In the genomic region with DNA sequence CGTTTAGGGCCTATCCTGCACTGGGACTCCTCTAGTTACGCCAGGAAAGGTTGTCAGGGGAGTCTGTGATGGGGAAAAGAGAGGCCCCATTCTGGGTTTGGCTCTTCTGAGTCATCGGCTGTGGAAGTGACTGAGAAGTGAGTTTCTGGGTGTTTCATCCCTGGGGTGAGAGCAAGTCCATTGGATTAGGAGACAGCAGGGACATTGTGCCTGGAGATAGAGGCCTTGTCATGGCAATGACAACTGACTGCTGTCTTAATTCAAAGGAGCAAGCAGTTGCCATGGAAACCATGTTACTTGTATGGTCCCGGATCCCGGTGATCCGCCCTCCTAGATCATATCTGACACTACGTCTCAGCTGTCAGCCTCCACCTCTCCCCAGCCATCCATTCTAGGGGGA, we compare ENCODE assay signal across 16 cellular contexts. TPM values are rescaled to one million over a fixed set of nuclear protein-coding genes. Genes with fewer than 3 reads are reported as not detected.
A peak's percentile ranks its signal among the peaks of the same experiment; 100 is the strongest.
DNase-seq lines count a peak whose midpoint lies in the region; ATAC-seq, FAIRE-seq and TF ChIP-seq lines count a peak whose summit lies in the region.
"Had no signal": no experiment of that assay in that cellular context is flagged by ENCODE, and none has a peak within 500 bp of the region (broad histone marks: within the 10 kb centered on the region; RNA-seq: fewer than 3 reads in every experiment).

No MANE protein-coding gene starts in this region.

- intact Hi-C loops in HCT116 (cut with micrococcal nuclease) = no loop called here
- intact Hi-C loops in activated B cell treated with CpG ODN at 0.5 μM for 24 hours (cut with micrococcal nuclease) = no loop called here
- intact Hi-C loops in thyroid gland (cut with DNase I) = no loop called here

- H2AFZ ChIP-seq in HCT116 (ENCODE audit: low read depth, low read length, poor library complexity, severe bottlenecking) (no peak overlapping the region), neural progenitor cell (replicated peaks) (no peak overlapping the region)

- no peaks in the 10 kb centered on the region for H3K9me3 ChIP-seq in HCT116 (ENCODE audit: control insufficient read depth in 1 of 2, insufficient read depth in 1 of 2, low read depth in 1 of 2, low read length in 2 of 2)
- H3K9me3 ChIP-seq in neural progenitor cell (ENCODE audit: low read depth) = no peaks in the 10 kb centered on the region
- H3K9me3 ChIP-seq in thyroid gland = no peaks in the 10 kb centered on the region
- H3K9me3 ChIP-seq: heart right ventricle had no signal

- peaks cover 10 to 17% of the 10 kb centered on the region in 2 experiments; a peak in 2 of 4 replicates for H3K36me3 ChIP-seq in HCT116 (ENCODE audit: control insufficient read depth in 1 of 2, insufficient read depth in 2 of 2, low read length in 2 of 2)
- no peaks in the 10 kb centered on the region for H3K36me3 ChIP-seq in neural progenitor cell
- peaks cover 0 to 16% of the 10 kb centered on the region in 2 donors for H3K36me3 ChIP-seq in thyroid gland
- H3K36me3 ChIP-seq: WERI-Rb-1 had no signal

- H3K36me3 Mint-ChIP-seq in activated T-cell treated with anti-CD3 and anti-CD28 coated beads, Interleukin-2, amount 50 U/mL, for 24 hours (ENCODE audit: low read depth) = peaks cover 48% of the 10 kb centered on the region
- peaks cover 57% of the 10 kb centered on the region for H3K36me3 Mint-ChIP-seq in activated B cell treated with CpG ODN at 0.5 μM for 24 hours (ENCODE audit: low read depth)
- H3K36me3 Mint-ChIP-seq in neural progenitor cell = no peaks in the 10 kb centered on the region

- POLR2A ChIA-PET in HCT116 (lab: Charles Lee) (no interaction called here), activated B cell treated with CpG ODN at 0.5 μM for 24 hours (lab: Charles Lee) (no interaction called here)

- H3K9ac ChIP-seq in HCT116 (ENCODE audit: low read length) (no peak overlapping the region), neural progenitor cell (no peak overlapping the region)

- H3K79me2 ChIP-seq in HCT116 (ENCODE audit: insufficient read depth, low read length) (no peaks in the 10 kb centered on the region), neural progenitor cell (ENCODE audit: low read depth) (no peaks in the 10 kb centered on the region)

- no peak for FAIRE-seq in D721Med (lab: Jason Lieb, UNC)
- FAIRE-seq: islet of Langerhans had no signal

- DNase-seq in activated T-cell treated with anti-CD3 and anti-CD28 coated beads, Interleukin-2, amount 50 U/mL, for 24 hours = no peak
- no peak for DNase-seq in activated T-cell treated with anti-CD3 and anti-CD28 coated beads, Interleukin-2, amount 50 U/mL, for 1 hour
- DNase-seq in HCT116 (ENCODE audit: low read depth, low spot score) (peak; percentile 27), activated B cell treated with CpG ODN at 0.5 μM for 24 hours (no peak), neural progenitor cell (ENCODE audit: low spot score) (peak; percentile 31), thyroid gland (no peak), D721Med (ENCODE audit: insufficient read length, low spot score) (no peak)
- DNase-seq in activated CD4-positive, CD25-positive, alpha-beta regulatory T cell treated with anti-CD3 and anti-CD28 coated beads, Interleukin-2, amount 50 U/mL, for 72 hours = no peak
- DNase-seq: activated CD8-positive, alpha-beta memory T cell treated with anti-CD3 and anti-CD28 coated beads, Interleukin-2, amount 50 U/mL, for 4 hours; activated naive CD8-positive, alpha-beta T cell treated with anti-CD3 and anti-CD28 coated beads for 36 hours; DMS153; heart right ventricle; NCI-H187; WERI-Rb-1 had no signal

- H3K4me3 ChIP-seq in HCT116 (replicated peaks in 1 of 2; ENCODE audit: low read depth in 1 of 2, low read length in 2 of 2) (no peak overlapping the region), neural progenitor cell (no peak overlapping the region), thyroid gland (replicated peaks in 1 of 3) (no peak overlapping the region)
- H3K4me3 ChIP-seq: heart right ventricle had no signal

- 69 to 75% methylated on average over 7 of the region's 7 CpGs for WGBS in thyroid gland, 2 donors

- CTCF ChIA-PET in HCT116 (lab: Charles Lee) (interaction anchor here (1.4 to 6.0 kb wide), 2 partner anchors 11 to 161 kb away, joined by 4 to 140 read pairs; no protein-coding TSS in a partner anchor), activated B cell treated with CpG ODN at 0.5 μM for 24 hours (lab: Charles Lee) (interaction anchor here (4.1 kb wide), 1 partner anchor 161 kb away, joined by 303 read pairs; no protein-coding TSS in a partner anchor)

- peaks cover 24% of the 10 kb centered on the region for H3K4me1 Mint-ChIP-seq in activated T-cell treated with anti-CD3 and anti-CD28 coated beads, Interleukin-2, amount 50 U/mL, for 24 hours (ENCODE audit: low read depth)
- H3K4me1 Mint-ChIP-seq in activated B cell treated with CpG ODN at 0.5 μM for 24 hours = peaks cover 25% of the 10 kb centered on the region
- peaks cover 10% of the 10 kb centered on the region for H3K4me1 Mint-ChIP-seq in neural progenitor cell
- H3K4me1 Mint-ChIP-seq: mesothelial cell of epicardium had no signal

- H3K27me3 Mint-ChIP-seq in activated T-cell treated with anti-CD3 and anti-CD28 coated beads, Interleukin-2, amount 50 U/mL, for 24 hours = peaks cover 9% of the 10 kb centered on the region
- H3K27me3 Mint-ChIP-seq in activated B cell treated with CpG ODN at 0.5 μM for 24 hours = peaks cover 5% of the 10 kb centered on the region
- peaks cover 5% of the 10 kb centered on the region for H3K27me3 Mint-ChIP-seq in neural progenitor cell (ENCODE audit: insufficient read depth, low read depth)

- no peak for TF ChIP-seq POLR2A in HCT116 (IDR thresholded peaks at IDR 0.05; ENCODE audit: borderline replicate concordance, extremely low read depth, insufficient read depth, insufficient read length)
- TF ChIP-seq POLR2A in thyroid gland (IDR thresholded peaks at IDR 0.05) = no peak

- ATAC-seq in HCT116 = peak; percentile 33; the same call in 1 of the 2 replicates
- no peak for ATAC-seq in activated B cell treated with CpG ODN at 0.5 μM for 24 hours (ENCODE audit: low read depth)
- ATAC-seq: heart right ventricle had no signal

- TF ChIP-seq CTCF in HCT116 (IDR thresholded peaks at IDR 0.05 in 2 of 3, conservative IDR thresholded peaks at IDR 0.05 in 1 of 3; ENCODE audit: borderline replicate concordance in 1 of 3, insufficient read depth in 1 of 3, low read depth in 2 of 3, low read length in 2 of 3) (no peak), activated B cell treated with CpG ODN at 0.5 μM for 24 hours (IDR thresholded peaks at IDR 0.05) (no peak), neural progenitor cell (IDR thresholded peaks at IDR 0.05) (no peak), thyroid gland (IDR thresholded peaks at IDR 0.05) (no peak), D721Med (IDR thresholded peaks at IDR 0.05; ENCODE audit: insufficient read depth, missing control alignments) (no peak)

- H3K4me3 Mint-ChIP-seq in activated T-cell treated with anti-CD3 and anti-CD28 coated beads, Interleukin-2, amount 50 U/mL, for 24 hours = no peak overlapping the region
- no peak overlapping the region for H3K4me3 Mint-ChIP-seq in activated B cell treated with CpG ODN at 0.5 μM for 24 hours
- H3K4me3 Mint-ChIP-seq in neural progenitor cell = no peak overlapping the region
- H3K4me3 Mint-ChIP-seq: activated naive CD8-positive, alpha-beta T cell treated with anti-CD3 and anti-CD28 coated beads for 36 hours; mesothelial cell of epicardium had no signal

- H3K27ac ChIP-seq in HCT116 (ENCODE audit: low read depth, low read length) (no peak overlapping the region), neural progenitor cell (no peak overlapping the region), thyroid gland (no peak overlapping the region)
- H3K27ac ChIP-seq: heart right ventricle, WERI-Rb-1 had no signal

- BruUV-seq in HCT116 (replicated peaks; lab: Mats Ljungman, UMichigan) = no TSS peak

- H4K20me1 ChIP-seq in HCT116 (ENCODE audit: insufficient read depth) (no peaks in the 10 kb centered on the region), neural progenitor cell (ENCODE audit: low read depth) (no peaks in the 10 kb centered on the region)

- H3K4me1 ChIP-seq in HCT116 (ENCODE audit: control insufficient read depth in 1 of 2, insufficient read depth in 2 of 2, low read length in 2 of 2) (peaks cover 0 to 15% of the 10 kb centered on the region in 2 experiments; a peak in 2 of 4 replicates), neural progenitor cell (no peaks in the 10 kb centered on the region), thyroid gland (peaks cover 0 to 6% of the 10 kb centered on the region in 2 donors)

- no peak for TF ChIP-seq RAD21 in HCT116 (IDR thresholded peaks at IDR 0.05; ENCODE audit: low read depth)

- H3F3A ChIP-seq in neural progenitor cell (ENCODE audit: low read depth) = no peaks in the 10 kb centered on the region

- H3K9me3 Mint-ChIP-seq in activated T-cell treated with anti-CD3 and anti-CD28 coated beads, Interleukin-2, amount 50 U/mL, for 24 hours = no peaks in the 10 kb centered on the region
- H3K9me3 Mint-ChIP-seq in activated B cell treated with CpG ODN at 0.5 μM for 24 hours (no peaks in the 10 kb centered on the region), neural progenitor cell (no peaks in the 10 kb centered on the region)
- H3K9me3 Mint-ChIP-seq: activated naive CD8-positive, alpha-beta T cell treated with anti-CD3 and anti-CD28 coated beads for 36 hours; mesothelial cell of epicardium had no signal

- H3K27me3 ChIP-seq in HCT116 (ENCODE audit: insufficient read depth, low read length) (no peaks in the 10 kb centered on the region), neural progenitor cell (peaks cover 2% of the 10 kb centered on the region), thyroid gland (no peaks in the 10 kb centered on the region)

- 0 out of 2 replicates have a peak overlapping the region, but pooled peaks have one; percentile 5 for H3K4me2 ChIP-seq in HCT116 (ENCODE audit: low read length)
- H3K4me2 ChIP-seq in neural progenitor cell = no peak overlapping the region

- peak overlapping the region; percentile 76 for H3K27ac Mint-ChIP-seq in activated T-cell treated with anti-CD3 and anti-CD28 coated beads, Interleukin-2, amount 50 U/mL, for 24 hours
- H3K27ac Mint-ChIP-seq in activated B cell treated with CpG ODN at 0.5 μM for 24 hours (peak overlapping the region; percentile 36), neural progenitor cell (no peak overlapping the region)
- H3K27ac Mint-ChIP-seq: activated naive CD8-positive, alpha-beta T cell treated with anti-CD3 and anti-CD28 coated beads for 36 hours; mesothelial cell of epicardium had no signal

- RAD21 ChIA-PET in HCT116 (lab: Charles Lee; ENCODE audit: low non-redundant PET in 1 of 2, low total read pairs in 2 of 2, uncharacterized antibody in 2 of 2, unreplicated experiment in 2 of 2) = no interaction called here

- H3K9me2 ChIP-seq in HCT116 (ENCODE audit: insufficient read depth) = no peaks in the 10 kb centered on the region

TF ChIP-seq in HCT116, 20 proteins besides CTCF, POLR2A, EP300 and RAD21 (continues in another document):
- peak; percentile 58 for TF ChIP-seq POLR2AphosphoS5 (IDR thresholded peaks at IDR 0.05; ENCODE audit: low read depth, low read length)

RNA-seq across cellular contexts. Expression of gene KIAA0040, which starts 34.4 kb away (rescaled TPM):
- 32.4 TPM for total RNA-seq in HCT116 (2021; ENCODE audit: unreplicated experiment)
- polyA plus RNA-seq in HCT116 (2012) = 37.3 and 44.7 TPM in 2 replicates
- total RNA-seq in activated B cell treated with CpG ODN at 0.5 μM for 24 hours = 55.5 and 57.2 TPM in 2 replicates
- 0.15 TPM in 1 of 2 replicates, not detected in the other for total RNA-seq in neural progenitor cell (ENCODE audit: low replicate concordance)
- 10 to 100 TPM; 15.5 to 28.4 (median 16.8) TPM for total RNA-seq in thyroid gland

Comparison
In these comparisons a context has a peak if more than half of its experiments do, and no peak if none do; other contexts are left out.
1. DNase-seq: peak in HCT116 (single experiment) and neural progenitor cell (single experiment); none in activated T-cell treated with anti-CD3 and anti-CD28 coated beads, Interleukin-2, amount 50 U/mL, for 24 hours (single experiment), activated T-cell treated with anti-CD3 and anti-CD28 coated beads, Interleukin-2, amount 50 U/mL, for 1 hour (single experiment), activated B cell treated with CpG ODN at 0.5 μM for 24 hours (single experiment), activated CD4-positive, CD25-positive, alpha-beta regulatory T cell treated with anti-CD3 and anti-CD28 coated beads, Interleukin-2, amount 50 U/mL, for 72 hours (single experiment), thyroid gland (0 of 2) and D721Med (single experiment).
2. RNA of gene KIAA0040, which starts 34.4 kb away (total RNA-seq): 55.5 to 57.2 TPM in activated B cell treated with CpG ODN at 0.5 μM for 24 hours, 32.4 TPM in HCT116 (single experiment) and 15.5 to 28.4 TPM in thyroid gland; 0.15 TPM in neural progenitor cell; every median in the first group is over 10 times any median in the second.